In genomic region chr10:84811078-84811477, GRCh38 we compare ENCODE assay signal across 24 cellular contexts.
"Had no signal": no experiment of that assay in that cellular context is flagged by ENCODE, and none has a peak within 500 bp of the region (broad histone marks: within the 10 kb centered on the region; RNA-seq: fewer than 3 reads in every experiment).

No MANE protein-coding gene starts in this region.

- H3K4me3 Mint-ChIP-seq: naive thymus-derived CD4-positive, alpha-beta T cell; stimulated activated memory B cell treated with anti-CD40 and anti-IgM and Interleukin-4, amounts not matched to agents 10 μg/mL and 1 μg/mL and 100 μg/mL, for 72 hours had no signal

- H3K27me3 Mint-ChIP-seq: stimulated activated memory B cell treated with anti-CD40 and anti-IgM and Interleukin-4, amounts not matched to agents 10 μg/mL and 1 μg/mL and 100 μg/mL, for 72 hours had no signal

- H2AFZ ChIP-seq: parathyroid adenoma had no signal

- DNase-seq: cerebellar nuclear complex; cortex of kidney; effector CD4-positive, alpha-beta T cell; foreskin fibroblast; gastrocnemius medialis; head of caudate nucleus; left lung; mesendoderm; midbrain; naive thymus-derived CD4-positive, alpha-beta T cell; stimulated activated CD4-positive, alpha-beta T cell treated with anti-CD3 and anti-CD28 coated beads, Interleukin-2, amount 100 ng/mL, for 24 hours; stimulated activated CD4-positive, alpha-beta T cell treated with anti-CD3 and anti-CD28 coated beads, Interleukin-4, amount 100 ng/mL, for 4 hours; stimulated activated naive CD8-positive, alpha-beta T cell treated with anti-CD3 and anti-CD28 coated beads, Interleukin-15, Interleukin-2, amounts not matched to agents 100 U/mL and 50 U/mL, for 24 hours; substantia nigra; upper lobe of left lung had no signal

- H3K27me3 ChIP-seq: gastrocnemius medialis, left lung, right atrium auricular region, tibial nerve, upper lobe of left lung had no signal

- H3K4me1 Mint-ChIP-seq: naive thymus-derived CD4-positive, alpha-beta T cell; stimulated activated memory B cell treated with anti-CD40 and anti-IgM and Interleukin-4, amounts not matched to agents 10 μg/mL and 1 μg/mL and 100 μg/mL, for 72 hours had no signal

- H3K36me3 ChIP-seq: gastrocnemius medialis, left lung, prostate gland, right atrium auricular region, thoracic aorta, tibial nerve, upper lobe of left lung had no signal

- H3K36me3 Mint-ChIP-seq: naive thymus-derived CD4-positive, alpha-beta T cell; stimulated activated memory B cell treated with anti-CD40 and anti-IgM and Interleukin-4, amounts not matched to agents 10 μg/mL and 1 μg/mL and 100 μg/mL, for 72 hours had no signal

- H3K4me3 ChIP-seq: gastrocnemius medialis, left lung, prostate gland, right atrium auricular region, thoracic aorta, tibial nerve, upper lobe of left lung had no signal

- H3K4me1 ChIP-seq: gastrocnemius medialis, left lung, parathyroid adenoma, prostate gland, right atrium auricular region, tibial nerve, upper lobe of left lung had no signal

- H3K27ac ChIP-seq: epithelial cell of prostate, gastrocnemius medialis, left lung, parathyroid adenoma, prostate gland, right atrium auricular region, thoracic aorta, tibial nerve, upper lobe of left lung had no signal

- ATAC-seq: esophagus mucosa; gastrocnemius medialis; left lung; naive thymus-derived CD4-positive, alpha-beta T cell; sciatic nerve; stimulated activated memory B cell treated with anti-CD40 and anti-IgM and Interleukin-4, amounts not matched to agents 10 μg/mL and 1 μg/mL and 100 μg/mL, for 72 hours; stimulated activated naive CD8-positive, alpha-beta T cell treated with anti-CD3 and anti-CD28 coated beads, Interleukin-15, Interleukin-2, amounts not matched to agents 100 U/mL and 50 U/mL, for 24 hours had no signal

- H3K79me2 ChIP-seq: parathyroid adenoma had no signal

- H3K9ac ChIP-seq: parathyroid adenoma had no signal

- H3K27ac Mint-ChIP-seq: naive thymus-derived CD4-positive, alpha-beta T cell; stimulated activated memory B cell treated with anti-CD40 and anti-IgM and Interleukin-4, amounts not matched to agents 10 μg/mL and 1 μg/mL and 100 μg/mL, for 72 hours had no signal

- H3K9me3 Mint-ChIP-seq: stimulated activated memory B cell treated with anti-CD40 and anti-IgM and Interleukin-4, amounts not matched to agents 10 μg/mL and 1 μg/mL and 100 μg/mL, for 72 hours had no signal

- H3K9me3 ChIP-seq: gastrocnemius medialis, left lung, prostate gland, right atrium auricular region, thoracic aorta, upper lobe of left lung had no signal
